Comparison of ENCODE assay signal across 1 cellular context in the genomic region with DNA sequence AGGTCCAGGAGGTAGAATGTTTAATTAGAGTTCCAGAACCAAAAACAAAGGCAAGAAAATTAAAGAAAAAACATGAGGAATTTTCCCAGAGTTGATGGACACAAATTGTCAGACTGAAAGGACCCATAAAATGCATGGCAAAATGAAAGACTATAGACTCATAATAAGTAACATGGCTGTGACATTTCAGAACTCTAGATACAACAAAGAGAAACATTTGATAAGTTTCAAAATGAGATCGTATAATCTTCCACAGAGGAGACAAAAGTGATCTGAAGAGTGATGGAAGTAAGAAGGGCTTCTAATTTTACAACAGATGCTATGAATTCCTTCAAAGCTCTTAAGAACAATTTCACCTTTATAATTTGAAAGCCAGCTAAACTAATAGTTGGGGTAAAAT.
TF ChIP-seq lines count a peak whose summit lies in the region.

No MANE protein-coding gene starts in this region.

TF ChIP-seq in GM12878, 131 proteins besides CTCF, POLR2A, EP300 and RAD21:
- TF ChIP-seq ZNF217 (IDR thresholded peaks at IDR 0.05) (no peak), GABPA (IDR thresholded peaks at IDR 0.05; ENCODE audit: low read depth) (no peak), KLF5 (IDR thresholded peaks at IDR 0.05; ENCODE audit: partially characterized antibody) (no peak), ZBED1 (IDR thresholded peaks at IDR 0.05; ENCODE audit: borderline replicate concordance) (no peak), ZSCAN29 (IDR thresholded peaks at IDR 0.05) (no peak), DPF2 (IDR thresholded peaks at IDR 0.05) (no peak), YY1 (IDR thresholded peaks at IDR 0.05; ENCODE audit: low read depth, low read length) (no peak), TCF7 (IDR thresholded peaks at IDR 0.05; ENCODE audit: borderline replicate concordance) (no peak), KDM1A (IDR thresholded peaks at IDR 0.05; ENCODE audit: borderline replicate concordance) (no peak), TAF1 (IDR thresholded peaks at IDR 0.05; ENCODE audit: borderline replicate concordance, low read depth, low read length) (no peak), PKNOX1 (IDR thresholded peaks at IDR 0.05) (no peak)
- TF ChIP-seq, protein P1, sequence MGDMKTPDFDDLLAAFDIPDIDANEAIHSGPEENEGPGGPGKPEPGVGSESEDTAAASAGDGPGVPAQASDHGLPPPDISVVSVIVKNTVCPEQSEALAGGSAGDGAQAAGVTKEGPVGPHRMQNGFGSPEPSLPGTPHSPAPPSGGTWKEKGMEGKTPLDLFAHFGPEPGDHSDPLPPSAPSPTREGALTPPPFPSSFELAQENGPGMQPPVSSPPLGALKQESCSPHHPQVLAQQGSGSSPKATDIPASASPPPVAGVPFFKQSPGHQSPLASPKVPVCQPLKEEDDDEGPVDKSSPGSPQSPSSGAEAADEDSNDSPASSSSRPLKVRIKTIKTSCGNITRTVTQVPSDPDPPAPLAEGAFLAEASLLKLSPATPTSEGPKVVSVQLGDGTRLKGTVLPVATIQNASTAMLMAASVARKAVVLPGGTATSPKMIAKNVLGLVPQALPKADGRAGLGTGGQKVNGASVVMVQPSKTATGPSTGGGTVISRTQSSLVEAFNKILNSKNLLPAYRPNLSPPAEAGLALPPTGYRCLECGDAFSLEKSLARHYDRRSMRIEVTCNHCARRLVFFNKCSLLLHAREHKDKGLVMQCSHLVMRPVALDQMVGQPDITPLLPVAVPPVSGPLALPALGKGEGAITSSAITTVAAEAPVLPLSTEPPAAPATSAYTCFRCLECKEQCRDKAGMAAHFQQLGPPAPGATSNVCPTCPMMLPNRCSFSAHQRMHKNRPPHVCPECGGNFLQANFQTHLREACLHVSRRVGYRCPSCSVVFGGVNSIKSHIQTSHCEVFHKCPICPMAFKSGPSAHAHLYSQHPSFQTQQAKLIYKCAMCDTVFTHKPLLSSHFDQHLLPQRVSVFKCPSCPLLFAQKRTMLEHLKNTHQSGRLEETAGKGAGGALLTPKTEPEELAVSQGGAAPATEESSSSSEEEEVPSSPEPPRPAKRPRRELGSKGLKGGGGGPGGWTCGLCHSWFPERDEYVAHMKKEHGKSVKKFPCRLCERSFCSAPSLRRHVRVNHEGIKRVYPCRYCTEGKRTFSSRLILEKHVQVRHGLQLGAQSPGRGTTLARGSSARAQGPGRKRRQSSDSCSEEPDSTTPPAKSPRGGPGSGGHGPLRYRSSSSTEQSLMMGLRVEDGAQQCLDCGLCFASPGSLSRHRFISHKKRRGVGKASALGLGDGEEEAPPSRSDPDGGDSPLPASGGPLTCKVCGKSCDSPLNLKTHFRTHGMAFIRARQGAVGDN (IDR thresholded peaks at IDR 0.05), result no peak
- TF ChIP-seq, protein P2, sequence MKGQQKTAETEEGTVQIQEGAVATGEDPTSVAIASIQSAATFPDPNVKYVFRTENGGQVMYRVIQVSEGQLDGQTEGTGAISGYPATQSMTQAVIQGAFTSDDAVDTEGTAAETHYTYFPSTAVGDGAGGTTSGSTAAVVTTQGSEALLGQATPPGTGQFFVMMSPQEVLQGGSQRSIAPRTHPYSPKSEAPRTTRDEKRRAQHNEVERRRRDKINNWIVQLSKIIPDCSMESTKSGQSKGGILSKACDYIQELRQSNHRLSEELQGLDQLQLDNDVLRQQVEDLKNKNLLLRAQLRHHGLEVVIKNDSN (IDR thresholded peaks at IDR 0.05; ENCODE audit: borderline replicate concordance, extremely low read length, insufficient read depth, low read depth, low read length), result no peak
- TF ChIP-seq, protein P3, sequence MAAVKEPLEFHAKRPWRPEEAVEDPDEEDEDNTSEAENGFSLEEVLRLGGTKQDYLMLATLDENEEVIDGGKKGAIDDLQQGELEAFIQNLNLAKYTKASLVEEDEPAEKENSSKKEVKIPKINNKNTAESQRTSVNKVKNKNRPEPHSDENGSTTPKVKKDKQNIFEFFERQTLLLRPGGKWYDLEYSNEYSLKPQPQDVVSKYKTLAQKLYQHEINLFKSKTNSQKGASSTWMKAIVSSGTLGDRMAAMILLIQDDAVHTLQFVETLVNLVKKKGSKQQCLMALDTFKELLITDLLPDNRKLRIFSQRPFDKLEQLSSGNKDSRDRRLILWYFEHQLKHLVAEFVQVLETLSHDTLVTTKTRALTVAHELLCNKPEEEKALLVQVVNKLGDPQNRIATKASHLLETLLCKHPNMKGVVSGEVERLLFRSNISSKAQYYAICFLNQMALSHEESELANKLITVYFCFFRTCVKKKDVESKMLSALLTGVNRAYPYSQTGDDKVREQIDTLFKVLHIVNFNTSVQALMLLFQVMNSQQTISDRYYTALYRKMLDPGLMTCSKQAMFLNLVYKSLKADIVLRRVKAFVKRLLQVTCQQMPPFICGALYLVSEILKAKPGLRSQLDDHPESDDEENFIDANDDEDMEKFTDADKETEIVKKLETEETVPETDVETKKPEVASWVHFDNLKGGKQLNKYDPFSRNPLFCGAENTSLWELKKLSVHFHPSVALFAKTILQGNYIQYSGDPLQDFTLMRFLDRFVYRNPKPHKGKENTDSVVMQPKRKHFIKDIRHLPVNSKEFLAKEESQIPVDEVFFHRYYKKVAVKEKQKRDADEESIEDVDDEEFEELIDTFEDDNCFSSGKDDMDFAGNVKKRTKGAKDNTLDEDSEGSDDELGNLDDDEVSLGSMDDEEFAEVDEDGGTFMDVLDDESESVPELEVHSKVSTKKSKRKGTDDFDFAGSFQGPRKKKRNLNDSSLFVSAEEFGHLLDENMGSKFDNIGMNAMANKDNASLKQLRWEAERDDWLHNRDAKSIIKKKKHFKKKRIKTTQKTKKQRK (IDR thresholded peaks at IDR 0.05; ENCODE audit: low read depth, low read length), result no peak
- TF ChIP-seq, protein P4, sequence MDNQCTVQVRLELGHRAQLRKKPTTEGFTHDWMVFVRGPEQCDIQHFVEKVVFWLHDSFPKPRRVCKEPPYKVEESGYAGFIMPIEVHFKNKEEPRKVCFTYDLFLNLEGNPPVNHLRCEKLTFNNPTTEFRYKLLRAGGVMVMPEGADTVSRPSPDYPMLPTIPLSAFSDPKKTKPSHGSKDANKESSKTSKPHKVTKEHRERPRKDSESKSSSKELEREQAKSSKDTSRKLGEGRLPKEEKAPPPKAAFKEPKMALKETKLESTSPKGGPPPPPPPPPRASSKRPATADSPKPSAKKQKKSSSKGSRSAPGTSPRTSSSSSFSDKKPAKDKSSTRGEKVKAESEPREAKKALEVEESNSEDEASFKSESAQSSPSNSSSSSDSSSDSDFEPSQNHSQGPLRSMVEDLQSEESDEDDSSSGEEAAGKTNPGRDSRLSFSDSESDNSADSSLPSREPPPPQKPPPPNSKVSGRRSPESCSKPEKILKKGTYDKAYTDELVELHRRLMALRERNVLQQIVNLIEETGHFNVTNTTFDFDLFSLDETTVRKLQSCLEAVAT (IDR thresholded peaks at IDR 0.05), result no peak
